Comparison of ENCODE assay signal across 8 cellular contexts in genomic region chr20:12970372-12970821, GRCh38. TPM values are rescaled to one million over a fixed set of nuclear protein-coding genes. Genes with fewer than 3 reads are reported as not detected.
DNase-seq lines count a peak whose midpoint lies in the region; ATAC-seq and TF ChIP-seq lines count a peak whose summit lies in the region.

No MANE protein-coding gene starts in this region.

- H3K27ac Mint-ChIP-seq in CD8-positive, alpha-beta T cell: no peak overlapping the region

- peaks cover 4% of the 10 kb centered on the region for H3K4me1 Mint-ChIP-seq in CD8-positive, alpha-beta T cell (ENCODE audit: low read depth)

- TF ChIP-seq POLR2A in thyroid gland (IDR thresholded peaks at IDR 0.05): no peak

- peak; percentile 9 for DNase-seq in COR-L47 (lab: John Stamatoyannopoulos, UW)
- peak; percentile 26 for DNase-seq in HS-5 (ENCODE audit: low read depth)
- peak; percentile 22 for DNase-seq in iPS DF 6.9 (ENCODE audit: low read depth, low spot score)
- DNase-seq in thyroid gland: peak; percentile 14 to 32
- DNase-seq in CD8-positive, alpha-beta T cell: no peak
- no peak for DNase-seq in DMS79 treated with DMSO at 0.1 percent for 48 hours (lab: John Stamatoyannopoulos, UW)

- H3K27ac ChIP-seq in VCaP (no peak overlapping the region), iPS DF 6.9 (ENCODE audit: low read length) (no peak overlapping the region), thyroid gland (no peak overlapping the region)
- no peak overlapping the region for H3K27ac ChIP-seq in CD8-positive, alpha-beta T cell (ENCODE audit: low read depth, low read length)

- intact Hi-C loops in thyroid gland (cut with DNase I): loop anchor here (5.0 kb wide), 1 partner anchor 137 kb away; no protein-coding TSS in a partner anchor
- intact Hi-C loops in CD8-positive, alpha-beta T cell (cut with DNase I, micrococcal nuclease): loop anchor here (1.0 to 10.0 kb wide), 4 partner anchors 136 to 804 kb away; no protein-coding TSS in a partner anchor

- ATAC-seq in CD8-positive, alpha-beta T cell: no peak
- ATAC-seq in HG02588 (IDR thresholded peaks at IDR 0.05; ENCODE audit: unreplicated experiment): no peak

- H3K4me1 ChIP-seq in iPS DF 6.9 (ENCODE audit: control insufficient read depth, insufficient read depth, low read length) (no peaks in the 10 kb centered on the region), thyroid gland (no peaks in the 10 kb centered on the region)
- no peaks in the 10 kb centered on the region for H3K4me1 ChIP-seq in CD8-positive, alpha-beta T cell (ENCODE audit: insufficient read depth, low read length)

- no peaks in the 10 kb centered on the region for H3K36me3 ChIP-seq in iPS DF 6.9 (ENCODE audit: control insufficient read depth, insufficient read depth, low read length)
- H3K36me3 ChIP-seq in thyroid gland: no peaks in the 10 kb centered on the region
- H3K36me3 ChIP-seq in CD8-positive, alpha-beta T cell (ENCODE audit: insufficient read depth, low read length): no peaks in the 10 kb centered on the region

- H3K4me3 Mint-ChIP-seq in CD8-positive, alpha-beta T cell: no peak overlapping the region

- no peaks in the 10 kb centered on the region for H3K36me3 Mint-ChIP-seq in CD8-positive, alpha-beta T cell

- CTCF ChIA-PET in CD8-positive, alpha-beta T cell (lab: Charles Lee): no interaction called here

- H3K27me3 ChIP-seq in iPS DF 6.9 (ENCODE audit: control insufficient read depth, insufficient read depth, low read length) (no peaks in the 10 kb centered on the region), thyroid gland (no peaks in the 10 kb centered on the region)
- no peaks in the 10 kb centered on the region for H3K27me3 ChIP-seq in CD8-positive, alpha-beta T cell (ENCODE audit: insufficient read depth, low read length)

- WGBS in iPS DF 6.9 (ENCODE audit: insufficient coverage, insufficient read length): no CpG with 5 or more reads among the region's 4 CpGs
- 45 to 49% methylated on average over 4 of the region's 4 CpGs for whole genome bisulfite sequencing in thyroid gland, 2 donors

- H3K9me3 ChIP-seq in iPS DF 6.9 (ENCODE audit: control insufficient read depth, insufficient read depth, low read length) (no peaks in the 10 kb centered on the region), thyroid gland (no peaks in the 10 kb centered on the region)
- no peaks in the 10 kb centered on the region for H3K9me3 ChIP-seq in CD8-positive, alpha-beta T cell (ENCODE audit: low read length)

- TF ChIP-seq CTCF in VCaP (conservative IDR thresholded peaks at IDR 0.05) (peak; percentile 79), thyroid gland (IDR thresholded peaks at IDR 0.05) (peak; percentile 23 to 87 (median 58))
- TF ChIP-seq CTCF in CD8-positive, alpha-beta T cell (IDR thresholded peaks at IDR 0.05): no peak

- H3K4me3 ChIP-seq in iPS DF 6.9 (ENCODE audit: low read length) (no peak overlapping the region), thyroid gland (replicated peaks in 1 of 3) (no peak overlapping the region)
- H3K4me3 ChIP-seq in CD8-positive, alpha-beta T cell (ENCODE audit: low read depth, low read length): no peak overlapping the region

- POLR2A ChIA-PET in CD8-positive, alpha-beta T cell (lab: Charles Lee): no interaction called here

- no peaks in the 10 kb centered on the region for H3K9me3 Mint-ChIP-seq in CD8-positive, alpha-beta T cell

- H3K27me3 Mint-ChIP-seq in CD8-positive, alpha-beta T cell (ENCODE audit: low read depth): no peaks in the 10 kb centered on the region

RNA-seq across cellular contexts. Expression of gene SPTLC3, which starts 38.4 kb away (rescaled TPM):
- 10 to 100 TPM; 33.8 to 71.5 (median 37.7) TPM for total RNA-seq in thyroid gland
- under 1 TPM; 0.30 to 0.72 TPM for total RNA-seq in CD8-positive, alpha-beta T cell

Comparison
In these comparisons a context has a peak if more than half of its experiments do, and no peak if none do; other contexts are left out.
1. DNase-seq: peak in COR-L47 (single experiment), HS-5 (single experiment), iPS DF 6.9 (single experiment) and thyroid gland (2 of 2); none in CD8-positive, alpha-beta T cell (0 of 7) and DMS79 treated with DMSO at 0.1 percent for 48 hours (single experiment).
2. RNA of gene SPTLC3, which starts 38.4 kb away (total RNA-seq): 33.8 to 71.5 TPM in thyroid gland; 0.30 to 0.72 TPM in CD8-positive, alpha-beta T cell; every median in the first group is over 10 times any median in the second.